ENCODE assay signal across 1 cellular context in genomic region chr7:94620703-94621118, GRCh38.
TF ChIP-seq lines count a peak whose summit lies in the region.

No MANE protein-coding gene starts in this region.

TF ChIP-seq in HepG2, 621 proteins besides CTCF, POLR2A, EP300 and RAD21 (continued from another document and continues in another):
- peak; percentile 84 for TF ChIP-seq ARID5B (CRISPR knock-in tag; IDR thresholded peaks at IDR 0.05)
- 0 out of 2 replicates have a peak, but pooled peaks have one; percentile 17 for TF ChIP-seq GFI1 (CRISPR knock-in tag; IDR thresholded peaks at IDR 0.05; ENCODE audit: borderline replicate concordance)
- TF ChIP-seq ZBED4 (CRISPR knock-in tag; IDR thresholded peaks at IDR 0.05; ENCODE audit: borderline replicate concordance), result peak; percentile 28; the same call in 1 of the 2 replicates
- no peak for TF ChIP-seq ZSCAN30 (CRISPR knock-in tag; IDR thresholded peaks at IDR 0.05)
- TF ChIP-seq NCOA5 (CRISPR knock-in tag; IDR thresholded peaks at IDR 0.05), result no peak
- TF ChIP-seq FOXP1 (IDR thresholded peaks at IDR 0.05), result no peak
- TF ChIP-seq FOXP1 (CRISPR knock-in tag; IDR thresholded peaks at IDR 0.05), result no peak
- TF ChIP-seq ZNF629 (CRISPR knock-in tag; conservative IDR thresholded peaks at IDR 0.05), result peak; percentile 46
- TF ChIP-seq SRF (IDR thresholded peaks at IDR 0.05; ENCODE audit: low read depth, low read length), result peak; percentile 86
- TF ChIP-seq HDAC2 (CRISPR knock-in tag; IDR thresholded peaks at IDR 0.05), result peak; percentile 42; the same call in 1 of the 2 replicates
- TF ChIP-seq ELF3 (CRISPR knock-in tag; IDR thresholded peaks at IDR 0.05), result peak; percentile 56; the same call in 1 of the 2 replicates
- peak; percentile 58; the same call in 1 of the 2 replicates for TF ChIP-seq ARID3A (IDR thresholded peaks at IDR 0.05; ENCODE audit: low read depth, low read length)
- TF ChIP-seq ZNF143 (CRISPR knock-in tag; IDR thresholded peaks at IDR 0.05), result no peak
- peak; percentile 77; the same call in 1 of the 2 replicates for TF ChIP-seq HIC2 (CRISPR knock-in tag; IDR thresholded peaks at IDR 0.05; ENCODE audit: low read depth)
- TF ChIP-seq CSRNP1 (CRISPR knock-in tag; IDR thresholded peaks at IDR 0.05), result no peak
- TF ChIP-seq SOX13 (IDR thresholded peaks at IDR 0.05), result no peak
- peak in 1 of 2 experiments; percentile 16; a peak in 1 of 4 replicates for TF ChIP-seq SOX13 (CRISPR knock-in tag; conservative IDR thresholded peaks at IDR 0.05 in 1 of 2, IDR thresholded peaks at IDR 0.05 in 1 of 2)
- TF ChIP-seq BCL3 (CRISPR knock-in tag; IDR thresholded peaks at IDR 0.05), result peak; percentile 97
- TF ChIP-seq HNRNPH1 (optimal IDR thresholded peaks at IDR 0.05; ENCODE audit: low read depth, low read length), result no peak
- TF ChIP-seq TFE3 (CRISPR knock-in tag; IDR thresholded peaks at IDR 0.05), result 0 out of 2 replicates have a peak, but pooled peaks have one; percentile 19
- TF ChIP-seq KAT8 (CRISPR knock-in tag; IDR thresholded peaks at IDR 0.05), result peak; percentile 50
- TF ChIP-seq SOX5 (CRISPR knock-in tag; IDR thresholded peaks at IDR 0.05; ENCODE audit: borderline replicate concordance), result peak; percentile 51; the same call in 1 of the 2 replicates
- no peak for TF ChIP-seq ZNF562 (CRISPR knock-in tag; IDR thresholded peaks at IDR 0.05; ENCODE audit: borderline replicate concordance)
- no peak for TF ChIP-seq KLF9 (CRISPR knock-in tag; IDR thresholded peaks at IDR 0.05; ENCODE audit: low read depth)
- peak; percentile 89; the same call in 1 of the 2 replicates for TF ChIP-seq HMG20A (CRISPR knock-in tag; IDR thresholded peaks at IDR 0.05; ENCODE audit: borderline replicate concordance)
- TF ChIP-seq ZNF768 (CRISPR knock-in tag; IDR thresholded peaks at IDR 0.05), result no peak
- TF ChIP-seq AHDC1 (CRISPR knock-in tag; IDR thresholded peaks at IDR 0.05; ENCODE audit: borderline replicate concordance), result peak; percentile 69; the same call in 1 of the 2 replicates
- TF ChIP-seq GATAD2A (CRISPR knock-in tag; IDR thresholded peaks at IDR 0.05), result peak; percentile 78
- TF ChIP-seq FOXA3 (CRISPR knock-in tag; IDR thresholded peaks at IDR 0.05), result peak; percentile 42; the same call in 1 of the 2 replicates
- peak; percentile 88 for TF ChIP-seq BCL6 (CRISPR knock-in tag; IDR thresholded peaks at IDR 0.05)
- peak; percentile 42; the same call in 1 of the 2 replicates for TF ChIP-seq ZNF605 (CRISPR knock-in tag; IDR thresholded peaks at IDR 0.05)
- TF ChIP-seq JUND (CRISPR knock-in tag; IDR thresholded peaks at IDR 0.05), result peak; percentile 49; the same call in 1 of the 2 replicates
- peak; percentile 48; the same call in 1 of the 2 replicates for TF ChIP-seq NCOA2 (CRISPR knock-in tag; IDR thresholded peaks at IDR 0.05)
- no peak for TF ChIP-seq HOXA5 (CRISPR knock-in tag; IDR thresholded peaks at IDR 0.05)
- TF ChIP-seq ISL2 (CRISPR knock-in tag; IDR thresholded peaks at IDR 0.05), result 0 out of 2 replicates have a peak, but pooled peaks have one; percentile 34
- peak; percentile 55 for TF ChIP-seq DRAP1 (CRISPR knock-in tag; IDR thresholded peaks at IDR 0.05)
